Comparison of ENCODE assay signal across 14 cellular contexts in genomic region chr1:229880271-229881170, GRCh38.
"Had no signal": no experiment of that assay in that cellular context is flagged by ENCODE, and none has a peak within 500 bp of the region (broad histone marks: within the 10 kb centered on the region; RNA-seq: fewer than 3 reads in every experiment).

No MANE protein-coding gene starts in this region.

- H3K9me3 ChIP-seq: body of pancreas, esophagus squamous epithelium, heart right ventricle, left lung, pancreas, tibial nerve had no signal

- H3K4me3 ChIP-seq: body of pancreas, esophagus squamous epithelium, heart right ventricle, left lung, pancreas, skin epidermis, tibial nerve had no signal

- ATAC-seq: activated T-helper 17 cell treated with anti-CD3 and anti-CD28 coated beads, Interleukin-2, amount 50 U/mL, for 72 hours; body of pancreas; left lung had no signal

- H3K36me3 ChIP-seq: esophagus squamous epithelium, heart right ventricle, left lung, pancreas, tibial nerve had no signal

- DNase-seq: activated CD4-positive, alpha-beta memory T cell treated with anti-CD3 and anti-CD28 coated beads for 36 hours; activated naive CD4-positive, alpha-beta T cell treated with anti-CD3 and anti-CD28 coated beads for 36 hours; body of pancreas; dermis blood vessel endothelial cell; esophagus squamous epithelium; foreskin fibroblast; heart right ventricle; left lung; mesendoderm; SIG-M5 had no signal

- H3K27ac ChIP-seq: esophagus squamous epithelium, heart right ventricle, left lung, pancreas, skin epidermis, tibial nerve had no signal

- H3K4me1 ChIP-seq: esophagus squamous epithelium, left lung, tibial nerve had no signal

- H3K27me3 ChIP-seq: body of pancreas, heart right ventricle, pancreas, tibial nerve had no signal
